Comparison of ENCODE assay signal across 6 cellular contexts in the genomic region with DNA sequence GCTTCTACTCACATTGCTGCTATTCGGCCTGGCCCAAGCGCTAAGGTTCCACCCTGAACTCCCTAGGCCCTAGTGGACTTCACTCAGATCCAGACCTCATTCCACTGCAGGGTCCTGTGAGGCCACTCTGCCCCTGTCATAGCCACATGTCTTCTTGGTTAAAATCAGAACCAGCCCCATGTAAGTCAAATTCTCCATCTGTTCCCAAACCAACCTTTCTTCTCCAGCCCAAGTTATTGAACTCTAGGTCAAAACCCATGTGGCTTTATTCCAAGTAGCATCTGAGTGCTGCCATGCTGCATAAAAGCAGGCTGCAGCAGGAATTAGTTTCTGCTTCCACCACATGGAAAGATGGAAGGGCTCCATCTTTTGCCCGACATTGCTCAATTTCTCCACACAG.
"Had no signal": no experiment of that assay in that cellular context is flagged by ENCODE, and none has a peak within 500 bp of the region (broad histone marks: within the 10 kb centered on the region; RNA-seq: fewer than 3 reads in every experiment).

No MANE protein-coding gene starts in this region.

- H3K9me3 Mint-ChIP-seq: IgD-negative memory B cell had no signal

- H3K9ac ChIP-seq: GM23248 had no signal

- H3K27me3 Mint-ChIP-seq: IgD-negative memory B cell had no signal

- DNase-seq: GM23248, GOT3, H7, HCEC 1CT, KBM-7 had no signal

- H3K4me1 Mint-ChIP-seq: IgD-negative memory B cell had no signal

- H3K4me3 ChIP-seq: GM23248 had no signal

- H2AFZ ChIP-seq: GM23248 had no signal

- H3K27ac Mint-ChIP-seq: IgD-negative memory B cell had no signal

- H3K36me3 Mint-ChIP-seq: IgD-negative memory B cell had no signal

- H3K4me3 Mint-ChIP-seq: IgD-negative memory B cell had no signal
